Comparison of ENCODE assay signal across 10 cellular contexts in the genomic region with DNA sequence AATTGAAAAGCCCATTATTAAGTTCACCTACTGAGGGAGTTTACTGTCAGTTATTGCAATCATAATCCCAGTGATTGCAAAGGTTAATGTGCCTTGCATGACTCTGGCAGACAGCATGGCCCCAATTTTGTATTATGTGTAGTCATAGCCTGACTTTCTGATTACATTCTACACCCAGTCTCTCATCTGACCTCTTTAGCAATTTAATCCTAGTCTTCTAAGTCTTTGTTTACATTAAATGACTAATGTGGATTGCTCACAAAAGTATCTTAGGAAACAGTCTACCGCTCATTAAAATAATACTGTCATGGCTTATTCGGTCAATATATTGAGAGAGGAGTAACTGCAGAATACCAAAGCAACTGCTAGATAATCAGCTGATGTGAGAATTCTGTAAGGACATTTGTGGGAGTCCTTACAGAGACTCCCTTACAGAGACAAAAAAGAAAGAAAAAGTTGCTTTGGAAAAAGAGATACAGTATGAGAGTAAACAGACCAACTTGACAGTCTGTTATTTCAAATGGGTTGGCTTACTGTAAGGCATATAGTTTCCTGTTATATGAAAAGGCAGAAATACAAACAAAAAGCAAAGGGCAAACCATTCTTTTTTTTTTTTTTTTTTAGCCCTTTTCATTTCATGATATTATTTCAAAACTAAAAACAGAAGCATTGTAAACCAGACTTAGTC. TPM values are rescaled to one million over a fixed set of nuclear protein-coding genes. Genes with fewer than 3 reads are reported as not detected.
DNase-seq lines count a peak whose midpoint lies in the region; ATAC-seq, FAIRE-seq and TF ChIP-seq lines count a peak whose summit lies in the region.
"Had no signal": no experiment of that assay in that cellular context is flagged by ENCODE, and none has a peak within 500 bp of the region (broad histone marks: within the 10 kb centered on the region; RNA-seq: fewer than 3 reads in every experiment).

No MANE protein-coding gene starts in this region.

- DNase-seq in CD8-positive, alpha-beta T cell = no peak
- DNase-seq in HT-29 (ENCODE audit: low spot score) (peak; percentile 25), astrocyte of the hippocampus (ENCODE audit: low read depth, low spot score) (peak; percentile 34), HepG2 (ENCODE audit: low spot score) (no peak), GM20000 (ENCODE audit: low spot score) (no peak)
- DNase-seq: activated CD4-positive, alpha-beta T cell treated with anti-CD3 and anti-CD28 coated beads, Interleukin-2, amount 50 U/mL, for 48 hours had no signal

- H3K4me2 ChIP-seq in HepG2 (ENCODE audit: low read depth, low read length) = no peak overlapping the region

- H3K27ac Mint-ChIP-seq in CD8-positive, alpha-beta T cell = peak overlapping the region; percentile 7

- peaks cover 16% of the 10 kb centered on the region for H3K4me1 Mint-ChIP-seq in CD8-positive, alpha-beta T cell (ENCODE audit: low read depth)

- no peak overlapping the region for H2AFZ ChIP-seq in HepG2 (ENCODE audit: low read length)

- H3K36me3 ChIP-seq in CD8-positive, alpha-beta T cell (ENCODE audit: insufficient read depth, low read length) = peaks cover 13% of the 10 kb centered on the region
- H3K36me3 ChIP-seq in HepG2 (replicated peaks in 1 of 2; ENCODE audit: control insufficient read depth in 1 of 2, insufficient read depth in 2 of 2, low read length in 2 of 2) = peaks cover 5 to 19% of the 10 kb centered on the region in 2 experiments

- H3K9ac ChIP-seq in HepG2 (ENCODE audit: insufficient read depth, low read depth, low read length) = no peak overlapping the region

- no peaks in the 10 kb centered on the region for H3K27me3 ChIP-seq in CD8-positive, alpha-beta T cell (ENCODE audit: insufficient read depth, low read length)
- no peaks in the 10 kb centered on the region for H3K27me3 ChIP-seq in HepG2 (ENCODE audit: control insufficient read depth in 1 of 2, insufficient read depth in 2 of 2, low read length in 2 of 2)

- no peaks in the 10 kb centered on the region for H3K27me3 Mint-ChIP-seq in CD8-positive, alpha-beta T cell (ENCODE audit: low read depth)

- no peak overlapping the region for H3K4me3 ChIP-seq in CD8-positive, alpha-beta T cell (ENCODE audit: low read depth, low read length)
- H3K4me3 ChIP-seq in HepG2 (replicated peaks in 1 of 3; ENCODE audit: insufficient read depth in 1 of 3, low read depth in 2 of 3, low read length in 3 of 3) = no peak overlapping the region
- H3K4me3 ChIP-seq: coronary artery had no signal

- H3K4me1 ChIP-seq in CD8-positive, alpha-beta T cell (ENCODE audit: insufficient read depth, low read length) = no peaks in the 10 kb centered on the region
- H3K4me1 ChIP-seq in HepG2 (ENCODE audit: insufficient read depth, low read length) = no peaks in the 10 kb centered on the region

- no peaks in the 10 kb centered on the region for H3K9me3 ChIP-seq in CD8-positive, alpha-beta T cell (ENCODE audit: low read length)
- H3K9me3 ChIP-seq in HepG2 (ENCODE audit: low read length) = no peaks in the 10 kb centered on the region

- peaks cover 61% of the 10 kb centered on the region for H3K36me3 Mint-ChIP-seq in CD8-positive, alpha-beta T cell

- POLR2A ChIA-PET in CD8-positive, alpha-beta T cell (lab: Charles Lee) = no interaction called here
- POLR2A ChIA-PET in HepG2 (lab: Yijun Ruan, JAX) = no interaction called here

- intact Hi-C loops in CD8-positive, alpha-beta T cell (cut with DNase I, micrococcal nuclease) = loop anchor here (5.0 kb wide), 1 partner anchor 38 kb away; no protein-coding TSS in a partner anchor
- intact Hi-C loops in HepG2 (cut with micrococcal nuclease; ENCODE audit: unreplicated experiment) = no loop called here

- H4K20me1 ChIP-seq in HepG2 (ENCODE audit: insufficient read depth, low read length) = 0 out of 2 replicates have a peak, but pooled peaks cover 3% of the 10 kb centered on the region

- peaks cover 3% of the 10 kb centered on the region for H3K79me2 ChIP-seq in HepG2 (ENCODE audit: insufficient read depth, low read length)

- TF ChIP-seq RAD21 in HepG2 (CRISPR knock-in tag; IDR thresholded peaks at IDR 0.05) = no peak

- no peak for TF ChIP-seq CTCF in CD8-positive, alpha-beta T cell (IDR thresholded peaks at IDR 0.05)
- TF ChIP-seq CTCF in HepG2 (CRISPR knock-in tag; IDR thresholded peaks at IDR 0.05) (no peak), GM20000 (IDR thresholded peaks at IDR 0.05; ENCODE audit: extremely low read depth, missing control alignments) (no peak)

- TF ChIP-seq POLR2A in HepG2 (IDR thresholded peaks at IDR 0.05; ENCODE audit: insufficient read depth in 1 of 2, low read depth in 2 of 2, low read length in 2 of 2) = no peak

- in situ Hi-C loops in HepG2 (cut with HindIII; ENCODE audit: extremely low pct_ligation_motif_present, low pct_unique_long_range_greater_than_20kb) = no loop called here

- CTCF ChIA-PET in CD8-positive, alpha-beta T cell (lab: Charles Lee) = no interaction called here
- CTCF ChIA-PET in HepG2 (lab: Yijun Ruan, JAX; ENCODE audit: low intra/inter-chr PET ratio, low total read pairs) = no interaction called here

- no peak overlapping the region for H3K4me3 Mint-ChIP-seq in CD8-positive, alpha-beta T cell

- ATAC-seq in CD8-positive, alpha-beta T cell = no peak
- no peak for ATAC-seq in HepG2
- ATAC-seq in HG03439 (IDR thresholded peaks at IDR 0.05; ENCODE audit: unreplicated experiment) = no peak
- no peak for ATAC-seq in GM19035 (IDR thresholded peaks at IDR 0.05; ENCODE audit: unreplicated experiment)
- no peak for ATAC-seq in GM18498 (IDR thresholded peaks at IDR 0.05; ENCODE audit: unreplicated experiment)

- no peak for FAIRE-seq in HepG2 (lab: Jason Lieb, UNC)

- H3K27ac ChIP-seq in CD8-positive, alpha-beta T cell (ENCODE audit: low read depth, low read length) = no peak overlapping the region
- H3K27ac ChIP-seq in HepG2 (ENCODE audit: extremely low read length, insufficient read depth, low read length) = no peak overlapping the region
- H3K27ac ChIP-seq: coronary artery had no signal

- BruUV-seq in HepG2 (replicated peaks; lab: Mats Ljungman, UMichigan) = no TSS peak

- no peak for TF ChIP-seq EP300 in HepG2 (IDR thresholded peaks at IDR 0.05; ENCODE audit: low read depth in 2 of 2, low read length in 2 of 2)
- no peak for TF ChIP-seq EP300 in HepG2 (CRISPR knock-in tag; IDR thresholded peaks at IDR 0.05; ENCODE audit: borderline replicate concordance)

- no peaks in the 10 kb centered on the region for H3K9me3 Mint-ChIP-seq in CD8-positive, alpha-beta T cell

- WGBS in HepG2 (ENCODE audit: low lambda C conversion rate) = 93% methylated on average over 2 of the region's 2 CpGs

TF ChIP-seq in HepG2, 621 proteins besides CTCF, POLR2A, EP300 and RAD21:
- TF ChIP-seq, protein P1, sequence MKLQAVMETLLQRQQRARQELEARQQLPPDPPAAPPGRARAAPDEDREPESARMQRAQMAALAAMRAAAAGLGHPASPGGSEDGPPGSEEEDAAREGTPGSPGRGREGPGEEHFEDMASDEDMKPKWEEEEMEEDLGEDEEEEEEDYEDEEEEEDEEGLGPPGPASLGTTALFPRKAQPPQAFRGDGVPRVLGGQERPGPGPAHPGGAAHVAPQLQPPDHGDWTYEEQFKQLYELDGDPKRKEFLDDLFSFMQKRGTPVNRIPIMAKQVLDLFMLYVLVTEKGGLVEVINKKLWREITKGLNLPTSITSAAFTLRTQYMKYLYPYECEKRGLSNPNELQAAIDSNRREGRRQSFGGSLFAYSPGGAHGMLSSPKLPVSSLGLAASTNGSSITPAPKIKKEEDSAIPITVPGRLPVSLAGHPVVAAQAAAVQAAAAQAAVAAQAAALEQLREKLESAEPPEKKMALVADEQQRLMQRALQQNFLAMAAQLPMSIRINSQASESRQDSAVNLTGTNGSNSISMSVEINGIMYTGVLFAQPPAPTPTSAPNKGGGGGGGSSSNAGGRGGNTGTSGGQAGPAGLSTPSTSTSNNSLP (IDR thresholded peaks at IDR 0.05; ENCODE audit: low read depth, low read length) = 0 out of 2 replicates have a peak, but pooled peaks have one; percentile 43
- TF ChIP-seq, protein P2, sequence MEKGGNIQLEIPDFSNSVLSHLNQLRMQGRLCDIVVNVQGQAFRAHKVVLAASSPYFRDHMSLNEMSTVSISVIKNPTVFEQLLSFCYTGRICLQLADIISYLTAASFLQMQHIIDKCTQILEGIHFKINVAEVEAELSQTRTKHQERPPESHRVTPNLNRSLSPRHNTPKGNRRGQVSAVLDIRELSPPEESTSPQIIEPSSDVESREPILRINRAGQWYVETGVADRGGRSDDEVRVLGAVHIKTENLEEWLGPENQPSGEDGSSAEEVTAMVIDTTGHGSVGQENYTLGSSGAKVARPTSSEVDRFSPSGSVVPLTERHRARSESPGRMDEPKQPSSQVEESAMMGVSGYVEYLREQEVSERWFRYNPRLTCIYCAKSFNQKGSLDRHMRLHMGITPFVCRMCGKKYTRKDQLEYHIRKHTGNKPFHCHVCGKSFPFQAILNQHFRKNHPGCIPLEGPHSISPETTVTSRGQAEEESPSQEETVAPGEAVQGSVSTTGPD (CRISPR knock-in tag; IDR thresholded peaks at IDR 0.05) = no peak

RNA-seq across cellular contexts. Expression of a gene that starts 42.8 kb away (rescaled TPM):
- 10 to 100 TPM; 38.9 to 42.8 TPM for total RNA-seq in CD8-positive, alpha-beta T cell
- 18.3 and 20.7 TPM in 2 replicates for total RNA-seq in HT-29 (2014; rRNA removed; shearing (Covaris generic))
- total RNA-seq in HepG2 (2016; rRNA removed; fragmentation: Illumina TruSeq; extraction: Trizol) = 14.9 and 40.3 TPM in 2 replicates
- 6.7 and 8.4 TPM in 2 replicates for total RNA-seq in HepG2 (2016; cell fraction: cytosol; rRNA removed; fragmentation: Illumina TruSeq; extraction: Trizol; ENCODE audit: low read depth)
- total RNA-seq in HepG2 (2016; cell fraction: insoluble cytoplasmic fraction; rRNA removed; fragmentation: Illumina TruSeq; extraction: Trizol) = 11.5 and 40.7 TPM in 2 replicates
- 27.0 and 30.3 TPM in 2 replicates for total RNA-seq in HepG2 (2016; cell fraction: membrane; rRNA removed; fragmentation: Illumina TruSeq; extraction: Trizol)
- total RNA-seq in HepG2 (2016; cell fraction: nucleus; rRNA removed; fragmentation: Illumina TruSeq; extraction: Trizol) = 30.8 and 47.3 TPM in 2 replicates
- polyA plus RNA-seq in HepG2 (2011; rRNA removed) = 26.7 and 27.9 TPM in 2 replicates
- 18.9 and 24.6 TPM in 2 replicates for polyA plus RNA-seq in HepG2 (2011; cell fraction: cytosol; rRNA removed)
- polyA plus RNA-seq in HepG2 (2011; cell fraction: nucleus; rRNA removed) = 23.4 and 23.5 TPM in 2 replicates
- polyA plus RNA-seq in HepG2 (2012) = 21.7 and 23.7 TPM in 2 replicates
- 3.2 and 3.5 TPM in 2 replicates for polyA plus RNA-seq in HepG2 (2016; cell fraction: cytosol; fragmentation: Illumina TruSeq; extraction: Trizol; ENCODE audit: low read depth)
- polyA plus RNA-seq in HepG2 (2016; cell fraction: insoluble cytoplasmic fraction; fragmentation: Illumina TruSeq; extraction: Trizol; ENCODE audit: low read depth) = 37.8 and 45.7 TPM in 2 replicates
- 18.6 and 19.6 TPM in 2 replicates for polyA plus RNA-seq in HepG2 (2016; cell fraction: membrane; fragmentation: Illumina TruSeq; extraction: Trizol; ENCODE audit: low read depth)
- 37.2 and 38.7 TPM in 2 replicates for polyA plus RNA-seq in HepG2 (2016; cell fraction: nucleus; fragmentation: Illumina TruSeq; extraction: Trizol; ENCODE audit: insufficient read depth, low read depth)
- 54.5 and 105 TPM in 2 replicates for polyA minus RNA-seq in HepG2 (2011; rRNA and poly(A)+ RNA removed; ENCODE audit: low replicate concordance)
- polyA minus RNA-seq in HepG2 (2011; cell fraction: cytosol; rRNA and poly(A)+ RNA removed) = 27.0 and 29.1 TPM in 2 replicates
- polyA minus RNA-seq in HepG2 (2011; cell fraction: nucleus; rRNA and poly(A)+ RNA removed) = 59.1 and 76.2 TPM in 2 replicates

Comparison
In these comparisons a context has a peak if more than half of its experiments do, and no peak if none do; other contexts are left out.
1. DNase-seq: peak in HT-29 (single experiment) and astrocyte of the hippocampus (single experiment); none in CD8-positive, alpha-beta T cell (0 of 7), HepG2 (single experiment) and GM20000 (single experiment).